8 cellular contexts compared by ENCODE assay signal in genomic region chr14:50666772-50667490, GRCh38. TPM values are rescaled to one million over a fixed set of nuclear protein-coding genes. Genes with fewer than 3 reads are reported as not detected.
DNase-seq lines count a peak whose midpoint lies in the region; ATAC-seq and TF ChIP-seq lines count a peak whose summit lies in the region.

No MANE protein-coding gene starts in this region.

- H3K9me3 Mint-ChIP-seq in CD8-positive, alpha-beta T cell: no peaks in the 10 kb centered on the region

- H3K9me3 ChIP-seq in CD8-positive, alpha-beta T cell (ENCODE audit: low read length): no peaks in the 10 kb centered on the region
- H3K9me3 ChIP-seq in HCT116 (ENCODE audit: control insufficient read depth in 1 of 2, insufficient read depth in 1 of 2, low read depth in 1 of 2, low read length in 2 of 2) (no peaks in the 10 kb centered on the region), subcutaneous abdominal adipose tissue (ENCODE audit: control insufficient read depth in 5 of 5, low read length in 5 of 5) (no peaks in the 10 kb centered on the region)

- RAD21 ChIA-PET in HCT116 (lab: Charles Lee; ENCODE audit: low non-redundant PET in 1 of 2, low total read pairs in 2 of 2, uncharacterized antibody in 2 of 2, unreplicated experiment in 2 of 2): no interaction called here

- peaks cover 11% of the 10 kb centered on the region for H3K36me3 Mint-ChIP-seq in CD8-positive, alpha-beta T cell

- H3K9me2 ChIP-seq in HCT116 (ENCODE audit: insufficient read depth): no peaks in the 10 kb centered on the region

- H4K20me1 ChIP-seq in HCT116 (ENCODE audit: insufficient read depth): peaks cover 5% of the 10 kb centered on the region; the same call in 1 of the 2 replicates

- peak overlapping the region; percentile 76 for H3K4me2 ChIP-seq in HCT116 (ENCODE audit: low read length)

- H3K4me3 Mint-ChIP-seq in CD8-positive, alpha-beta T cell: no peak overlapping the region

- peak; percentile 72 for ATAC-seq in CD8-positive, alpha-beta T cell
- ATAC-seq in HCT116 (peak; percentile 12; the same call in 1 of the 2 replicates), HG02885 (IDR thresholded peaks at IDR 0.05; ENCODE audit: poor library complexity, unreplicated experiment) (no peak)

- peak in 6 of 7 experiments; percentile 4 to 77 (median 36) for DNase-seq in CD8-positive, alpha-beta T cell
- DNase-seq in HCT116 (ENCODE audit: low read depth, low spot score) (no peak), SK-MEL-5 (ENCODE audit: low read depth, low spot score) (peak; percentile 59), cerebellar cortex (ENCODE audit: low spot score) (peak; percentile 53), left kidney (ENCODE audit: low read depth, low spot score) (peak; percentile 86), germinal center (ENCODE audit: low spot score) (no peak)

- H2AFZ ChIP-seq in HCT116 (ENCODE audit: low read depth, low read length, poor library complexity, severe bottlenecking): no peak overlapping the region

- intact Hi-C loops in CD8-positive, alpha-beta T cell (cut with DNase I, micrococcal nuclease): loop anchor here in 1 of 2 experiments (5.0 to 10.0 kb wide), 2 partner anchors 55 to 352 kb away; partner anchors contain the start of genes DMAC2L and L2HGDH
- intact Hi-C loops in HCT116 (cut with micrococcal nuclease): no loop called here

- peaks cover 55% of the 10 kb centered on the region for H3K79me2 ChIP-seq in HCT116 (ENCODE audit: insufficient read depth, low read length)

- H3K27ac Mint-ChIP-seq in CD8-positive, alpha-beta T cell: peak overlapping the region; percentile 84

- no peaks in the 10 kb centered on the region for H3K27me3 Mint-ChIP-seq in CD8-positive, alpha-beta T cell (ENCODE audit: low read depth)

- no peak for TF ChIP-seq POLR2A in HCT116 (IDR thresholded peaks at IDR 0.05; ENCODE audit: borderline replicate concordance, extremely low read depth, insufficient read depth, insufficient read length)

- H3K36me3 ChIP-seq in CD8-positive, alpha-beta T cell (ENCODE audit: insufficient read depth, low read length): no peaks in the 10 kb centered on the region
- H3K36me3 ChIP-seq in HCT116 (ENCODE audit: control insufficient read depth in 1 of 2, insufficient read depth in 2 of 2, low read length in 2 of 2): peaks cover 4 to 10% of the 10 kb centered on the region in 2 experiments; a peak in 2 of 4 replicates
- H3K36me3 ChIP-seq in subcutaneous abdominal adipose tissue (ENCODE audit: control insufficient read depth in 5 of 5, insufficient read depth in 5 of 5, low read length in 5 of 5): peaks cover 0 to 4% (median 3%) of the 10 kb centered on the region in 5 donors

- peaks cover 16% of the 10 kb centered on the region for H3K4me1 ChIP-seq in CD8-positive, alpha-beta T cell (ENCODE audit: insufficient read depth, low read length)
- H3K4me1 ChIP-seq in HCT116 (ENCODE audit: control insufficient read depth in 1 of 2, insufficient read depth in 2 of 2, low read length in 2 of 2): peaks cover 19 to 36% of the 10 kb centered on the region in 2 experiments
- H3K4me1 ChIP-seq in subcutaneous abdominal adipose tissue (ENCODE audit: control insufficient read depth in 5 of 5, insufficient read depth in 5 of 5, low read length in 5 of 5): peaks cover 2 to 24% (median 14%) of the 10 kb centered on the region in 5 donors

- H3K4me1 Mint-ChIP-seq in CD8-positive, alpha-beta T cell (ENCODE audit: low read depth): peaks cover 20% of the 10 kb centered on the region

- H3K9ac ChIP-seq in HCT116 (ENCODE audit: low read length): peak overlapping the region; percentile 80
- H3K9ac ChIP-seq in subcutaneous abdominal adipose tissue (ENCODE audit: low read length in 5 of 5): peak overlapping the region; percentile 84 to 98 (median 96)

- no peak for TF ChIP-seq RAD21 in HCT116 (IDR thresholded peaks at IDR 0.05; ENCODE audit: low read depth)

- in situ Hi-C loops in SK-MEL-5 (cut with HindIII; ENCODE audit: low pct_unique_long_range_greater_than_20kb, low sequenced_read_pairs): no loop called here

- peak overlapping the region; percentile 52 for H3K27ac ChIP-seq in CD8-positive, alpha-beta T cell (ENCODE audit: low read depth, low read length)
- H3K27ac ChIP-seq in HCT116 (ENCODE audit: low read depth, low read length) (peak overlapping the region; percentile 97), subcutaneous abdominal adipose tissue (ENCODE audit: low read depth, low read length) (peak overlapping the region; percentile 97)

- BruUV-seq in HCT116 (replicated peaks; lab: Mats Ljungman, UMichigan): TSS peak; percentile 42

- POLR2A ChIA-PET in CD8-positive, alpha-beta T cell (lab: Charles Lee): interaction anchor here (0.7 kb wide), 1 partner anchor 8 kb away, joined by 3 read pairs; no protein-coding TSS in a partner anchor
- POLR2A ChIA-PET in HCT116 (lab: Charles Lee): interaction anchor here (1.6 kb wide), 1 partner anchor 11 kb away, joined by 7 read pairs; no protein-coding TSS in a partner anchor

- CTCF ChIA-PET in CD8-positive, alpha-beta T cell (lab: Charles Lee): interaction anchor here (0.7 kb wide), 1 partner anchor 184 kb away, joined by 5 read pairs; no protein-coding TSS in a partner anchor
- CTCF ChIA-PET in HCT116 (lab: Charles Lee): interaction anchor here (0.7 kb wide), 1 partner anchor 9 kb away, joined by 3 read pairs; no protein-coding TSS in a partner anchor

- H3K4me3 ChIP-seq in CD8-positive, alpha-beta T cell (ENCODE audit: low read depth, low read length): peak overlapping the region; percentile 60
- H3K4me3 ChIP-seq in HCT116 (replicated peaks in 1 of 2; ENCODE audit: low read depth in 1 of 2, low read length in 2 of 2) (peak overlapping the region; percentile 69 to 83), subcutaneous abdominal adipose tissue (ENCODE audit: low read depth in 1 of 5, low read length in 5 of 5) (peak overlapping the region; percentile 86 to 97 (median 96))

- no peaks in the 10 kb centered on the region for H3K27me3 ChIP-seq in CD8-positive, alpha-beta T cell (ENCODE audit: insufficient read depth, low read length)
- no peaks in the 10 kb centered on the region for H3K27me3 ChIP-seq in HCT116 (ENCODE audit: insufficient read depth, low read length)
- H3K27me3 ChIP-seq in subcutaneous abdominal adipose tissue (ENCODE audit: control insufficient read depth in 5 of 5, insufficient read depth in 4 of 5, low read length in 5 of 5): no peaks in the 10 kb centered on the region

- TF ChIP-seq CTCF in CD8-positive, alpha-beta T cell (IDR thresholded peaks at IDR 0.05): no peak
- no peak for TF ChIP-seq CTCF in HCT116 (IDR thresholded peaks at IDR 0.05 in 2 of 3, conservative IDR thresholded peaks at IDR 0.05 in 1 of 3; ENCODE audit: borderline replicate concordance in 1 of 3, insufficient read depth in 1 of 3, low read depth in 2 of 3, low read length in 2 of 3)

TF ChIP-seq in HCT116, 20 proteins besides CTCF, POLR2A, EP300 and RAD21:
- TF ChIP-seq EGR1 (IDR thresholded peaks at IDR 0.05; ENCODE audit: low read depth) (no peak), SIN3A (IDR thresholded peaks at IDR 0.05; ENCODE audit: low read depth) (no peak), CBX3 (IDR thresholded peaks at IDR 0.05; ENCODE audit: low read depth) (no peak), MAX (IDR thresholded peaks at IDR 0.05) (no peak), REST (IDR thresholded peaks at IDR 0.05; ENCODE audit: low read depth) (no peak), CEBPB (IDR thresholded peaks at IDR 0.05; ENCODE audit: low read depth) (no peak)

RNA-seq across cellular contexts. Expression of gene SAV1, which starts 1.2 kb away (rescaled TPM):
- total RNA-seq in CD8-positive, alpha-beta T cell: 10 to 100 TPM; 13.1 to 13.4 TPM
- total RNA-seq in HCT116 (2021; ENCODE audit: unreplicated experiment): 38.0 TPM
- polyA plus RNA-seq in HCT116 (2012): 19.7 and 20.2 TPM in 2 replicates
- total RNA-seq in SK-MEL-5 (2014; rRNA removed; shearing (Covaris generic)): 26.3 and 27.4 TPM in 2 replicates
- 25.8 and 33.7 TPM in 2 replicates for polyA plus RNA-seq in SK-MEL-5 (2015; cell fraction: cytosol; rRNA removed)
- 7.7 and 14.1 TPM in 2 replicates for polyA plus RNA-seq in SK-MEL-5 (2015; cell fraction: nucleus; rRNA removed)

Comparison
In these comparisons a context has a peak if more than half of its experiments do, and no peak if none do; other contexts are left out.
1. DNase-seq: peak in CD8-positive, alpha-beta T cell (6 of 7), SK-MEL-5 (single experiment), cerebellar cortex (single experiment) and left kidney (single experiment); none in HCT116 (single experiment) and germinal center (single experiment).
2. Peak in every context shown above with its lines, with median percentiles within 50 percentile points of each other: H3K27ac ChIP-seq and H3K4me3 ChIP-seq.